1 cellular context compared by ENCODE assay signal in the genomic region with DNA sequence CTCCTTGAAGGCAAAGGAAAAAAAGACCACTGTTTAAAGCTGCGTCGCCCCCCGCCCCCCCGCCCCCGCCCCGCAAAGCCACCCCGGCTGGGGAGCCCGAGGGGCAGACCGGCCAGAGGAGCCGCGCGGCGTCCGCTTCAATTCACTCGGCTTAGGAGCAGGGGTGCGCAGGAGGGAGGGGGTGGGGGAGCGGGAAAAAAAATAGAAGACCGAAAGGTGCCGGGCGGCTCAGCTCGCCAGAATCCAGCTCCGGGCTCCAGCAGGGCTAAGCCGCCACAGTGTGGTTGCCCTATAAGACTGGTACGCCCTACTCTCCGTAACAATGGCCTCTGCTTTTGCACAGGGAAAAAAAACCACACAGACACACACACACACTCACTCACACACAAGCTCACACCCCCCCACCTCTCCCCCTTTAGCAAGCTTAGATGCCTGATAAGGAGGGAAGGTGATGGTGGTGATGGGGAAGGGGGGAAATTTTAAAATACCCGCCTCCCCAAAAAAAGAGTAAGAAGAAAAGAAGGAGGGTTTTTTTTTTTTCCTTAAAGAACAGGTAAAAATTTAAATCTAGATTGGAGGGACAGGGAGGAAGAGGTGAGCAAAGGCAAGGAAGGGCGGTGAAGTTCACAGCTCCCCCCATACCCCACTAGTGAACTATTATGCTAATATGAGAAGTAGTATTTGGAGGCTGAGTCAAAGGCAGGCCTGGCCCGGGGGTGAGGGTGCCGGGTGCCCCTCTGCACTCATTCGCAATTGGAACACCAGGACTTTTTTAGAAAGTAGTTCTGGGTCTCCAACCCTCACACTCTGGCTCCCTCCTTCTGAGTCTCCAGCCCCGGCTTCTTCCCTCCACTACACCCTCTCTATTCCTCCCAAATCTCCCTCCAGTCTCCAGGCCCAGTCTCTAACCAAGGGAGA.
A peak's percentile ranks its signal among the peaks of the same experiment; 100 is the strongest.
TF ChIP-seq lines count a peak whose summit lies in the region.

No MANE protein-coding gene starts in this region.

TF ChIP-seq in GM23338, 12 proteins besides CTCF, POLR2A, EP300 and RAD21:
- TF ChIP-seq EZH2 (IDR thresholded peaks at IDR 0.05; ENCODE audit: low read depth, unreplicated experiment) (peak; percentile 98), ZNF331 (CRISPR knock-in tag; IDR thresholded peaks at IDR 0.05; ENCODE audit: low read depth) (no peak), JUNB (IDR thresholded peaks at IDR 0.05; ENCODE audit: unreplicated experiment) (no peak), CREB1 (CRISPR knock-in tag; IDR thresholded peaks at IDR 0.05; ENCODE audit: low read depth) (no peak), ZNF114 (CRISPR knock-in tag; IDR thresholded peaks at IDR 0.05) (no peak)
- TF ChIP-seq, protein P1, sequence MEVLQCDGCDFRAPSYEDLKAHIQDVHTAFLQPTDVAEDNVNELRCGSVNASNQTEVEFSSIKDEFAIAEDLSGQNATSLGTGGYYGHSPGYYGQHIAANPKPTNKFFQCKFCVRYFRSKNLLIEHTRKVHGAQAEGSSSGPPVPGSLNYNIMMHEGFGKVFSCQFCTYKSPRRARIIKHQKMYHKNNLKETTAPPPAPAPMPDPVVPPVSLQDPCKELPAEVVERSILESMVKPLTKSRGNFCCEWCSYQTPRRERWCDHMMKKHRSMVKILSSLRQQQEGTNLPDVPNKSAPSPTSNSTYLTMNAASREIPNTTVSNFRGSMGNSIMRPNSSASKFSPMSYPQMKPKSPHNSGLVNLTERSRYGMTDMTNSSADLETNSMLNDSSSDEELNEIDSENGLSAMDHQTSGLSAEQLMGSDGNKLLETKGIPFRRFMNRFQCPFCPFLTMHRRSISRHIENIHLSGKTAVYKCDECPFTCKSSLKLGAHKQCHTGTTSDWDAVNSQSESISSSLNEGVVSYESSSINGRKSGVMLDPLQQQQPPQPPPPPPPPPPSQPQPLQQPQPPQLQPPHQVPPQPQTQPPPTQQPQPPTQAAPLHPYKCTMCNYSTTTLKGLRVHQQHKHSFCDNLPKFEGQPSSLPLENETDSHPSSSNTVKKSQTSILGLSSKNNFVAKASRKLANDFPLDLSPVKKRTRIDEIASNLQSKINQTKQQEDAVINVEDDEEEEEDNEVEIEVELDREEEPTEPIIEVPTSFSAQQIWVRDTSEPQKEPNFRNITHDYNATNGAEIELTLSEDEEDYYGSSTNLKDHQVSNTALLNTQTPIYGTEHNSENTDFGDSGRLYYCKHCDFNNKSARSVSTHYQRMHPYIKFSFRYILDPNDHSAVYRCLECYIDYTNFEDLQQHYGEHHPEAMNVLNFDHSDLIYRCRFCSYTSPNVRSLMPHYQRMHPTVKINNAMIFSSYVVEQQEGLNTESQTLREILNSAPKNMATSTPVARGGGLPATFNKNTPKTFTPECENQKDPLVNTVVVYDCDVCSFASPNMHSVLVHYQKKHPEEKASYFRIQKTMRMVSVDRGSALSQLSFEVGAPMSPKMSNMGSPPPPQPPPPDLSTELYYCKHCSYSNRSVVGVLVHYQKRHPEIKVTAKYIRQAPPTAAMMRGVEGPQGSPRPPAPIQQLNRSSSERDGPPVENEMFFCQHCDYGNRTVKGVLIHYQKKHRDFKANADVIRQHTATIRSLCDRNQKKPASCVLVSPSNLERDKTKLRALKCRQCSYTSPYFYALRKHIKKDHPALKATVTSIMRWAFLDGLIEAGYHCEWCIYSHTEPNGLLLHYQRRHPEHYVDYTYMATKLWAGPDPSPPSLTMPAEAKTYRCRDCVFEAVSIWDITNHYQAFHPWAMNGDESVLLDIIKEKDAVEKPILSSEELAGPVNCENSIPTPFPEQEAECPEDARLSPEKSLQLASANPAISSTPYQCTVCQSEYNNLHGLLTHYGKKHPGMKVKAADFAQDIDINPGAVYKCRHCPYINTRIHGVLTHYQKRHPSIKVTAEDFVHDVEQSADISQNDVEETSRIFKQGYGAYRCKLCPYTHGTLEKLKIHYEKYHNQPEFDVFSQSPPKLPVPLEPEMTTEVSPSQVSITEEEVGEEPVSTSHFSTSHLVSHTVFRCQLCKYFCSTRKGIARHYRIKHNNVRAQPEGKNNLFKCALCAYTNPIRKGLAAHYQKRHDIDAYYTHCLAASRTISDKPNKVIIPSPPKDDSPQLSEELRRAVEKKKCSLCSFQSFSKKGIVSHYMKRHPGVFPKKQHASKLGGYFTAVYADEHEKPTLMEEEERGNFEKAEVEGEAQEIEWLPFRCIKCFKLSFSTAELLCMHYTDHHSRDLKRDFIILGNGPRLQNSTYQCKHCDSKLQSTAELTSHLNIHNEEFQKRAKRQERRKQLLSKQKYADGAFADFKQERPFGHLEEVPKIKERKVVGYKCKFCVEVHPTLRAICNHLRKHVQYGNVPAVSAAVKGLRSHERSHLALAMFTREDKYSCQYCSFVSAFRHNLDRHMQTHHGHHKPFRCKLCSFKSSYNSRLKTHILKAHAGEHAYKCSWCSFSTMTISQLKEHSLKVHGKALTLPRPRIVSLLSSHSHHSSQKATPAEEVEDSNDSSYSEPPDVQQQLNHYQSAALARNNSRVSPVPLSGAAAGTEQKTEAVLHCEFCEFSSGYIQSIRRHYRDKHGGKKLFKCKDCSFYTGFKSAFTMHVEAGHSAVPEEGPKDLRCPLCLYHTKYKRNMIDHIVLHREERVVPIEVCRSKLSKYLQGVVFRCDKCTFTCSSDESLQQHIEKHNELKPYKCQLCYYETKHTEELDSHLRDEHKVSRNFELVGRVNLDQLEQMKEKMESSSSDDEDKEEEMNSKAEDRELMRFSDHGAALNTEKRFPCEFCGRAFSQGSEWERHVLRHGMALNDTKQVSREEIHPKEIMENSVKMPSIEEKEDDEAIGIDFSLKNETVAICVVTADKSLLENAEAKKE (CRISPR knock-in tag; IDR thresholded peaks at IDR 0.05) = no peak
